In genomic region chr17:41986634-41987033, GRCh38 we compare ENCODE assay signal across 11 cellular contexts. TPM values are rescaled to one million over a fixed set of nuclear protein-coding genes. Genes with fewer than 3 reads are reported as not detected.
"Had no signal": no experiment of that assay in that cellular context is flagged by ENCODE, and none has a peak within 500 bp of the region (broad histone marks: within the 10 kb centered on the region; RNA-seq: fewer than 3 reads in every experiment).

No MANE protein-coding gene starts in this region.

- H3K9me3 Mint-ChIP-seq: activated naive CD4-positive, alpha-beta T cell treated with anti-CD3 and anti-CD28 coated beads, Interleukin-2, amount 10 ng/mL, durations not matched to agents 7 days and 5 days; activated T-helper 1 cell treated with anti-CD3 and anti-CD28 coated beads, Interleukin-12 subunit alpha, Interleukin-12 subunit beta, Interleukin-2, Interleukin-4 antibody, amounts not matched to agents 30 ng/mL and 10 ng/mL and 1 ng/mL, durations not matched to agents 14 hours and 24 hours and 36 hours; neural crest cell had no signal

- DNase-seq: activated CD4-positive, alpha-beta T cell treated with anti-CD3 and anti-CD28 coated beads, Interleukin-2, amount 50 U/mL, for 1 hour; activated naive CD4-positive, alpha-beta T cell treated with anti-CD3 and anti-CD28 coated beads, Interleukin-2, amount 10 ng/mL, durations not matched to agents 7 days and 5 days; hypothalamus; pancreas; stimulated activated CD4-positive, alpha-beta T cell treated with anti-CD3 and anti-CD28 coated beads, Interleukin-1b, Interleukin-23, amount 100 ng/mL, for 48 hours; stimulated activated naive CD4-positive, alpha-beta T cell; testis; upper lobe of right lung had no signal

- H3K4me3 Mint-ChIP-seq: activated naive CD4-positive, alpha-beta T cell treated with anti-CD3 and anti-CD28 coated beads, Interleukin-2, amount 10 ng/mL, durations not matched to agents 7 days and 5 days; activated T-helper 1 cell treated with anti-CD3 and anti-CD28 coated beads, Interleukin-12 subunit alpha, Interleukin-12 subunit beta, Interleukin-2, Interleukin-4 antibody, amounts not matched to agents 30 ng/mL and 10 ng/mL and 1 ng/mL, durations not matched to agents 14 hours and 24 hours and 36 hours; neural crest cell had no signal

- ATAC-seq: esophagus mucosa, pancreas, upper lobe of right lung had no signal

- H3K27ac ChIP-seq: pancreas, testis, upper lobe of right lung had no signal

- H3K27ac Mint-ChIP-seq: activated naive CD4-positive, alpha-beta T cell treated with anti-CD3 and anti-CD28 coated beads, Interleukin-2, amount 10 ng/mL, durations not matched to agents 7 days and 5 days; activated T-helper 1 cell treated with anti-CD3 and anti-CD28 coated beads, Interleukin-12 subunit alpha, Interleukin-12 subunit beta, Interleukin-2, Interleukin-4 antibody, amounts not matched to agents 30 ng/mL and 10 ng/mL and 1 ng/mL, durations not matched to agents 14 hours and 24 hours and 36 hours had no signal

- H3K4me1 Mint-ChIP-seq: activated naive CD4-positive, alpha-beta T cell treated with anti-CD3 and anti-CD28 coated beads, Interleukin-2, amount 10 ng/mL, durations not matched to agents 7 days and 5 days; neural crest cell had no signal

- H3K27me3 Mint-ChIP-seq: activated naive CD4-positive, alpha-beta T cell treated with anti-CD3 and anti-CD28 coated beads, Interleukin-2, amount 10 ng/mL, durations not matched to agents 7 days and 5 days had no signal

RNA-seq across cellular contexts. Expression of gene ODAD4, which starts 56.2 kb away (rescaled TPM):
- total RNA-seq: esophagus mucosa had no signal
